ENCODE assay signal across 14 cellular contexts in the genomic region with DNA sequence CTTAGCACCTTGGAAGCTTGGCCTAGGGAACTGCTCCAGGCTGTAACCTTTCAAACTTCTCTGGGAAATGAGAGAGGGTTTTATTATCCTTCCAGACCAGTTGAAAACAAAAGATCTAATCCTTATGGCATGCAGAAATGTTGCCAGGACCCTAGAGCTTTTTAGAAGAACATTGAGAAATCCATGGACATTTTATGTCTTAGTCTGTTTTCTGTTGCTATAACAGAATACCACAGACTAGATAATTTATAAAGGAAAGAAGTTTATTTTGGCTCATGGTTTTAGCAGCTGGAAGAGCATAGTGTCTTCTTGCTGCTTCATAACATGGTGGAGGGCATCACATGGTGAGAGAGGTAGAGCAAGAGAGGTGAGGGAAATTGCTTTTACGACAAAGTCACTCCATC. TPM values are rescaled to one million over a fixed set of nuclear protein-coding genes. Genes with fewer than 3 reads are reported as not detected.
DNase-seq lines count a peak whose midpoint lies in the region; ATAC-seq and TF ChIP-seq lines count a peak whose summit lies in the region.
"Had no signal": no experiment of that assay in that cellular context is flagged by ENCODE, and none has a peak within 500 bp of the region (broad histone marks: within the 10 kb centered on the region; RNA-seq: fewer than 3 reads in every experiment).

No MANE protein-coding gene starts in this region.

- peaks cover 2 to 7% of the 10 kb centered on the region in 2 donors for H3K4me1 Mint-ChIP-seq in immature natural killer cell

- peaks cover 0 to 3% (median 3%) of the 10 kb centered on the region in 3 donors for H3K27me3 Mint-ChIP-seq in immature natural killer cell (ENCODE audit: low read depth in 3 of 3)
- H3K27me3 Mint-ChIP-seq: CD8-positive, alpha-beta memory T cell; dendritic cell treated with granulocyte-macrophage colony-stimulating factor and Interleukin-4, amounts not matched to agents 40 ng/mL and 50 ng/mL, for 4 days; memory B cell had no signal

- peak overlapping the region; percentile 55 for H3K9ac ChIP-seq in adipocyte (ENCODE audit: low read length)
- no peak overlapping the region for H3K9ac ChIP-seq in rectal smooth muscle tissue (ENCODE audit: low read length)

- peaks cover 0 to 14% (median 0%) of the 10 kb centered on the region in 3 donors for H3K36me3 Mint-ChIP-seq in immature natural killer cell

- 89 to 94% (median 90%) methylated on average over 1 of the region's 1 CpG for WGBS in spleen, 5 donors

- H3K27me3 ChIP-seq in adipocyte (replicated peaks; ENCODE audit: control insufficient read depth, insufficient read depth, low read length) (no peaks in the 10 kb centered on the region), rectal smooth muscle tissue (ENCODE audit: control insufficient read depth, insufficient read depth, low read length) (no peaks in the 10 kb centered on the region), spleen (replicated peaks in 1 of 7) (no peaks in the 10 kb centered on the region)

- H3K36me3 ChIP-seq in adipocyte (ENCODE audit: control insufficient read depth, insufficient read depth, low read length, severe bottlenecking) (no peaks in the 10 kb centered on the region), rectal smooth muscle tissue (ENCODE audit: control insufficient read depth, insufficient read depth, low read length) (no peaks in the 10 kb centered on the region), spleen (no peaks in the 10 kb centered on the region)

- H3K4me3 Mint-ChIP-seq in immature natural killer cell: no peak overlapping the region
- H3K4me3 Mint-ChIP-seq: CD8-positive, alpha-beta memory T cell; dendritic cell treated with granulocyte-macrophage colony-stimulating factor and Interleukin-4, amounts not matched to agents 40 ng/mL and 50 ng/mL, for 4 days; memory B cell had no signal

- no peak for TF ChIP-seq POLR2A in spleen (IDR thresholded peaks at IDR 0.05)

- TF ChIP-seq CTCF in AG09319 (IDR thresholded peaks at IDR 0.05; ENCODE audit: low read depth, low read length): no peak
- TF ChIP-seq CTCF in spleen (IDR thresholded peaks at IDR 0.05 in 8 of 11, conservative IDR thresholded peaks at IDR 0.05 in 3 of 11): no peak

- H3K9me3 ChIP-seq in adipocyte (ENCODE audit: control insufficient read depth, low read length) (no peaks in the 10 kb centered on the region), spleen (peaks cover 0 to 4% (median 0%) of the 10 kb centered on the region in 8 donors)

- intact Hi-C loops in left cardiac atrium (cut with DNase I) (no loop called here), spleen (cut with DNase I; ENCODE audit: low total_unique reads) (no loop called here)

- peaks cover 59% of the 10 kb centered on the region for H3K4me1 ChIP-seq in adipocyte (ENCODE audit: control insufficient read depth, insufficient read depth, low read length)
- H3K4me1 ChIP-seq in rectal smooth muscle tissue (ENCODE audit: control insufficient read depth, insufficient read depth, low read length): peaks cover 24% of the 10 kb centered on the region
- H3K4me1 ChIP-seq in spleen: peaks cover 0 to 44% (median 8%) of the 10 kb centered on the region in 6 donors

- peak overlapping the region; percentile 33 for H3K4me3 ChIP-seq in adipocyte (ENCODE audit: low read length)
- H3K4me3 ChIP-seq in rectal smooth muscle tissue (ENCODE audit: low read length): no peak overlapping the region
- no peak overlapping the region for H3K4me3 ChIP-seq in spleen

- H3K27ac Mint-ChIP-seq in immature natural killer cell: no peak overlapping the region

- peaks cover 0 to 2% (median 0%) of the 10 kb centered on the region in 6 donors for H3K9me3 Mint-ChIP-seq in immature natural killer cell
- H3K9me3 Mint-ChIP-seq: dendritic cell treated with granulocyte-macrophage colony-stimulating factor and Interleukin-4, amounts not matched to agents 40 ng/mL and 50 ng/mL, for 4 days; memory B cell had no signal

- DNase-seq in AG09319 (ENCODE audit: extremely low read depth, low read depth): peak; percentile 83
- DNase-seq in adipocyte (ENCODE audit: low read depth): peak; percentile 94
- DNase-seq in left cardiac atrium: no peak
- DNase-seq in NOMO-1 treated with dmso at 0.1 percent for 144 hours (lab: John Stamatoyannopoulos, UW; ENCODE audit: unreplicated experiment): no peak
- no peak for DNase-seq in immature natural killer cell
- no peak for DNase-seq in iPS-NIHi7 (ENCODE audit: extremely low spot score)
- DNase-seq in spleen: no peak
- DNase-seq: activated CD4-positive, alpha-beta T cell treated with anti-CD3 and anti-CD28 coated beads, Interleukin-2, amount 50 U/mL, for 4 hours; CD8-positive, alpha-beta memory T cell; Karpas-422; OCI-M1 had no signal

- peak; percentile 80 to 87 for ATAC-seq in left cardiac atrium

- peak overlapping the region; percentile 83 for H3K27ac ChIP-seq in rectal smooth muscle tissue (ENCODE audit: low read depth, low read length)
- peak overlapping the region in 2 of 8 donors; percentile 6 to 14 for H3K27ac ChIP-seq in spleen

RNA-seq across cellular contexts. Expression of a gene that starts 25.8 kb away (rescaled TPM):
- total RNA-seq in left cardiac atrium: 10 to 100 TPM; 39.3 to 45.1 TPM
- polyA plus RNA-seq in immature natural killer cell: 10 to 100 TPM; 26.1 to 38.5 (median 38.2) TPM
- 10 to 100 TPM; 59.9 to 97.4 (median 85.6) TPM for total RNA-seq in spleen
- polyA plus RNA-seq in spleen: 10 to 100 TPM; 34.6 to 44.3 (median 36.2) TPM

Comparison
In these comparisons a context has a peak if more than half of its experiments do, and no peak if none do; other contexts are left out.
1. DNase-seq: peak in AG09319 (single experiment) and adipocyte (single experiment); none in left cardiac atrium (single experiment), NOMO-1 treated with dmso at 0.1 percent for 144 hours (single experiment), immature natural killer cell (0 of 3), iPS-NIHi7 (single experiment) and spleen (single experiment).